Comparison of ENCODE assay signal across 9 cellular contexts in the genomic region with DNA sequence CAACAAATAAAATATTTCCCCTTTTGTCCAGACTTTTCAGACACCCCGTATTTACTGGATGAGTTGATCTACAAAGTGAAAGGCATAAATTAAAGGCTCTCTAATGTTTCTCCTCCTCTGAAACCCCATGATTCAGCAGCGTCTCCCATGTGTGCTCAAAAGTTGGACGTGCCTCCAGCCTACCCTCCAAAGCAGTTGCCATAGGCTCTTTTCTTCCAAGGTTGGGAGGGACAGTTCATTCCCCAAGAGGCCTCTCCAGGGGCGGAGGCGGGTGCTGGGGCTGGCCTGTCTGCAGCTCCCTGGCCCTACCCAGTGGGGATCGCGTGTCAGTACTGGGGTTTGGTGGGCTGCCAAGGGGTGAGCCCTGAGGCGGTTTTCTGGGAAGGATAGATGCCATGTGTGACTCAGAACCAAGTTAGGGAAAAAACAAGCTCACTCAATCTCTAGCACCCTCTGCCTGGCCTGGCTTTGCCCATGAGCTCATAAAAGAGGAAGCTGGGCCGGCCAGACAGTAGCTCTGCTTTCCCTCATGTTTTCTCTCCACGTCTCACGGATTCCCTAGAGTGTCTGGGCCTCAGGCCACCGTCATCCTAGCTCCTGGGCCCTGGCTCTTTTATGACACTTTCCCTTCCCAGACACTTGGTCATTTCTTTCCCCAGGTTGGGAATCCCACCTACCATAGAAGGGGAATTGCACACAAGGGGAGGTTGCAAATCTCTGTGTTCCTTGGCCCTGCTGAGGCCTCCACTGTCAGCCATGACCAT. TPM values are rescaled to one million over a fixed set of nuclear protein-coding genes. Genes with fewer than 3 reads are reported as not detected.
DNase-seq lines count a peak whose midpoint lies in the region; TF ChIP-seq lines count a peak whose summit lies in the region.
"Had no signal": no experiment of that assay in that cellular context is flagged by ENCODE, and none has a peak within 500 bp of the region (broad histone marks: within the 10 kb centered on the region; RNA-seq: fewer than 3 reads in every experiment).

No MANE protein-coding gene starts in this region.

- TF ChIP-seq CTCF in breast epithelium (IDR thresholded peaks at IDR 0.05) (no peak), liver (IDR thresholded peaks at IDR 0.05; ENCODE audit: low read depth, low read length, missing input control) (no peak), testis (IDR thresholded peaks at IDR 0.05) (no peak)

- no peaks in the 10 kb centered on the region for H3K27me3 ChIP-seq in BLaER1
- no peaks in the 10 kb centered on the region for H3K27me3 ChIP-seq in breast epithelium
- H3K27me3 ChIP-seq in liver (ENCODE audit: control insufficient read depth in 4 of 4, insufficient read depth in 4 of 4, low read length in 3 of 4), result no peaks in the 10 kb centered on the region
- no peaks in the 10 kb centered on the region for H3K27me3 ChIP-seq in testis

- 74% methylated on average over 12 of the region's 12 CpGs for WGBS in liver
- WGBS in testis, 2 donors, result 62 to 64% methylated on average over 12 of the region's 12 CpGs

- no peak for TF ChIP-seq POLR2A in breast epithelium (IDR thresholded peaks at IDR 0.05)
- no peak for TF ChIP-seq POLR2A in testis (IDR thresholded peaks at IDR 0.05)

- H3K4me1 ChIP-seq in BLaER1, result peaks cover 20% of the 10 kb centered on the region
- H3K4me1 ChIP-seq in breast epithelium, result peaks cover 0 to 40% of the 10 kb centered on the region in 2 donors
- H3K4me1 ChIP-seq in liver (ENCODE audit: control insufficient read depth in 4 of 4, insufficient read depth in 4 of 4, low read length in 3 of 4), result peaks cover 5 to 19% (median 16%) of the 10 kb centered on the region in 4 donors
- H3K4me1 ChIP-seq in testis, result peaks cover 15% of the 10 kb centered on the region
- H3K4me1 ChIP-seq: HAP-1 had no signal

- TF ChIP-seq RAD21 in liver (IDR thresholded peaks at IDR 0.05), result no peak

- H3K4me3 ChIP-seq in BLaER1 (no peak overlapping the region), breast epithelium (no peak overlapping the region), liver (ENCODE audit: low read depth in 1 of 3, low read length in 3 of 3) (no peak overlapping the region), testis (no peak overlapping the region)
- H3K4me3 ChIP-seq: HAP-1 had no signal

- H3K27ac ChIP-seq in BLaER1 (peak overlapping the region; percentile 45), breast epithelium (peak overlapping the region; percentile 88 to 97), liver (ENCODE audit: low read depth in 1 of 2, low read length in 2 of 2) (peak overlapping the region; percentile 43 to 76), testis (peak overlapping the region in 1 of 2 donors; percentile 5)

- no peaks in the 10 kb centered on the region for H3K36me3 ChIP-seq in BLaER1
- H3K36me3 ChIP-seq in breast epithelium, result no peaks in the 10 kb centered on the region
- H3K36me3 ChIP-seq in liver (ENCODE audit: control insufficient read depth in 4 of 4, insufficient read depth in 3 of 4, low read depth in 1 of 4, low read length in 3 of 4), result no peaks in the 10 kb centered on the region
- H3K36me3 ChIP-seq in testis (ENCODE audit: low read depth, missing control alignments), result no peaks in the 10 kb centered on the region
- H3K36me3 ChIP-seq: HAP-1 had no signal

- no peak overlapping the region for H3K9ac ChIP-seq in BLaER1
- no peak overlapping the region for H3K9ac ChIP-seq in liver (ENCODE audit: low read depth in 1 of 2, low read length in 2 of 2)

- H3K4me2 ChIP-seq in BLaER1, result peak overlapping the region; percentile 34

- no peaks in the 10 kb centered on the region for H4K20me1 ChIP-seq in BLaER1

- H3K9me3 ChIP-seq in BLaER1 (no peaks in the 10 kb centered on the region), breast epithelium (no peaks in the 10 kb centered on the region), liver (ENCODE audit: control insufficient read depth in 4 of 4, low read length in 3 of 4) (no peaks in the 10 kb centered on the region), testis (no peaks in the 10 kb centered on the region)
- H3K9me3 ChIP-seq: HAP-1 had no signal

- intact Hi-C loops in breast epithelium (cut with DNase I; ENCODE audit: low total_unique reads) (no loop called here), testis (cut with DNase I; ENCODE audit: low total_unique reads) (no loop called here)

- peak; percentile 83 for DNase-seq in MV-4-11 (lab: John Stamatoyannopoulos, UW)
- peak; percentile 97 to 98 for DNase-seq in breast epithelium (ENCODE audit: low spot score in 2 of 2)
- peak; percentile 55 for DNase-seq in testis
- DNase-seq in GF-D8 (lab: John Stamatoyannopoulos, UW), result no peak
- DNase-seq in NCI-H146 (lab: John Stamatoyannopoulos, UW), result no peak
- DNase-seq in NCI-H1092 (lab: John Stamatoyannopoulos, UW), result no peak

TF ChIP-seq in liver, 16 proteins besides CTCF, POLR2A, EP300 and RAD21:
- TF ChIP-seq HNF4G (IDR thresholded peaks at IDR 0.05) (no peak), FOXA2 (IDR thresholded peaks at IDR 0.05) (no peak), HNF4A (conservative IDR thresholded peaks at IDR 0.05) (no peak), EGR1 (IDR thresholded peaks at IDR 0.05; ENCODE audit: low read depth in 2 of 2) (no peak), JUND (IDR thresholded peaks at IDR 0.05) (peak; percentile 47 to 51), GABPA (IDR thresholded peaks at IDR 0.05 in 1 of 2, conservative IDR thresholded peaks at IDR 0.05 in 1 of 2) (no peak), NR2F2 (IDR thresholded peaks at IDR 0.05) (peak; percentile 46), SP1 (IDR thresholded peaks at IDR 0.05) (peak; percentile 17)
- TF ChIP-seq, protein P1, sequence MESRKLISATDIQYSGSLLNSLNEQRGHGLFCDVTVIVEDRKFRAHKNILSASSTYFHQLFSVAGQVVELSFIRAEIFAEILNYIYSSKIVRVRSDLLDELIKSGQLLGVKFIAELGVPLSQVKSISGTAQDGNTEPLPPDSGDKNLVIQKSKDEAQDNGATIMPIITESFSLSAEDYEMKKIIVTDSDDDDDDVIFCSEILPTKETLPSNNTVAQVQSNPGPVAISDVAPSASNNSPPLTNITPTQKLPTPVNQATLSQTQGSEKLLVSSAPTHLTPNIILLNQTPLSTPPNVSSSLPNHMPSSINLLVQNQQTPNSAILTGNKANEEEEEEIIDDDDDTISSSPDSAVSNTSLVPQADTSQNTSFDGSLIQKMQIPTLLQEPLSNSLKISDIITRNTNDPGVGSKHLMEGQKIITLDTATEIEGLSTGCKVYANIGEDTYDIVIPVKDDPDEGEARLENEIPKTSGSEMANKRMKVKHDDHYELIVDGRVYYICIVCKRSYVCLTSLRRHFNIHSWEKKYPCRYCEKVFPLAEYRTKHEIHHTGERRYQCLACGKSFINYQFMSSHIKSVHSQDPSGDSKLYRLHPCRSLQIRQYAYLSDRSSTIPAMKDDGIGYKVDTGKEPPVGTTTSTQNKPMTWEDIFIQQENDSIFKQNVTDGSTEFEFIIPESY (IDR thresholded peaks at IDR 0.05), result no peak
- TF ChIP-seq, protein P2, sequence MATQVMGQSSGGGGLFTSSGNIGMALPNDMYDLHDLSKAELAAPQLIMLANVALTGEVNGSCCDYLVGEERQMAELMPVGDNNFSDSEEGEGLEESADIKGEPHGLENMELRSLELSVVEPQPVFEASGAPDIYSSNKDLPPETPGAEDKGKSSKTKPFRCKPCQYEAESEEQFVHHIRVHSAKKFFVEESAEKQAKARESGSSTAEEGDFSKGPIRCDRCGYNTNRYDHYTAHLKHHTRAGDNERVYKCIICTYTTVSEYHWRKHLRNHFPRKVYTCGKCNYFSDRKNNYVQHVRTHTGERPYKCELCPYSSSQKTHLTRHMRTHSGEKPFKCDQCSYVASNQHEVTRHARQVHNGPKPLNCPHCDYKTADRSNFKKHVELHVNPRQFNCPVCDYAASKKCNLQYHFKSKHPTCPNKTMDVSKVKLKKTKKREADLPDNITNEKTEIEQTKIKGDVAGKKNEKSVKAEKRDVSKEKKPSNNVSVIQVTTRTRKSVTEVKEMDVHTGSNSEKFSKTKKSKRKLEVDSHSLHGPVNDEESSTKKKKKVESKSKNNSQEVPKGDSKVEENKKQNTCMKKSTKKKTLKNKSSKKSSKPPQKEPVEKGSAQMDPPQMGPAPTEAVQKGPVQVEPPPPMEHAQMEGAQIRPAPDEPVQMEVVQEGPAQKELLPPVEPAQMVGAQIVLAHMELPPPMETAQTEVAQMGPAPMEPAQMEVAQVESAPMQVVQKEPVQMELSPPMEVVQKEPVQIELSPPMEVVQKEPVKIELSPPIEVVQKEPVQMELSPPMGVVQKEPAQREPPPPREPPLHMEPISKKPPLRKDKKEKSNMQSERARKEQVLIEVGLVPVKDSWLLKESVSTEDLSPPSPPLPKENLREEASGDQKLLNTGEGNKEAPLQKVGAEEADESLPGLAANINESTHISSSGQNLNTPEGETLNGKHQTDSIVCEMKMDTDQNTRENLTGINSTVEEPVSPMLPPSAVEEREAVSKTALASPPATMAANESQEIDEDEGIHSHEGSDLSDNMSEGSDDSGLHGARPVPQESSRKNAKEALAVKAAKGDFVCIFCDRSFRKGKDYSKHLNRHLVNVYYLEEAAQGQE (IDR thresholded peaks at IDR 0.05), result no peak
- TF ChIP-seq, protein P3, sequence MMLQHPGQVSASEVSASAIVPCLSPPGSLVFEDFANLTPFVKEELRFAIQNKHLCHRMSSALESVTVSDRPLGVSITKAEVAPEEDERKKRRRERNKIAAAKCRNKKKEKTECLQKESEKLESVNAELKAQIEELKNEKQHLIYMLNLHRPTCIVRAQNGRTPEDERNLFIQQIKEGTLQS (IDR thresholded peaks at IDR 0.05), result no peak

RNA-seq across cellular contexts. Expression of a gene that starts 8.0 kb away (rescaled TPM):
- total RNA-seq in breast epithelium (10 to 100 TPM in 2 of 3 donors, 1 to 10 TPM in 1; 7.7 to 64.1 (median 20.0) TPM), liver (1 to 10 TPM; 1.3 to 6.5 TPM), testis (1 to 10 TPM; 1.4 to 7.7 TPM)
- polyA plus RNA-seq in liver (1 to 10 TPM; 6.9 to 8.1 TPM), testis (ENCODE audit: insufficient read depth, low read depth, low replicate concordance) (11.1 TPM)

RNA-seq across cellular contexts. Expression of a gene that starts 9.9 kb away (rescaled TPM):
- total RNA-seq in breast epithelium, result 100 to 1,000 TPM in 2 of 3 donors, 10 to 100 TPM in 1; 80.5 to 171 (median 142) TPM
- 10 to 100 TPM; 38.6 to 60.5 TPM for total RNA-seq in liver
- polyA plus RNA-seq in liver, result 10 to 100 TPM; 58.4 to 99.8 TPM
- total RNA-seq in testis, result 10 to 100 TPM; 84.1 to 88.1 TPM
- polyA plus RNA-seq in testis (ENCODE audit: insufficient read depth, low read depth, low replicate concordance), result 169 TPM

RNA-seq across cellular contexts. Expression of a gene that starts 32.2 kb away (rescaled TPM):
- total RNA-seq in breast epithelium (100 to 1,000 TPM; 189 to 269 (median 212) TPM), liver (100 to 1,000 TPM; 197 to 533 TPM), testis (100 to 1,000 TPM; 173 to 252 TPM)
- polyA plus RNA-seq in liver (100 to 1,000 TPM; 115 to 224 TPM), testis (ENCODE audit: insufficient read depth, low read depth, low replicate concordance) (309 TPM)

RNA-seq across cellular contexts. Expression of a gene that starts 35.3 kb away (rescaled TPM):
- total RNA-seq in breast epithelium, result 10 to 100 TPM in 2 of 3 donors, 1 to 10 TPM in 1; 8.5 to 14.9 (median 13.4) TPM
- total RNA-seq in liver, result 10 to 100 TPM in 1 of 2 donors, 1 to 10 TPM in 1; 9.0 to 15.5 TPM
- 1 to 10 TPM; 5.9 to 7.7 TPM for polyA plus RNA-seq in liver
- total RNA-seq in testis, result 10 to 100 TPM; 56.6 to 79.3 TPM
- 155 TPM for polyA plus RNA-seq in testis (ENCODE audit: insufficient read depth, low read depth, low replicate concordance)

Comparison
In these comparisons a context has a peak if more than half of its experiments do, and no peak if none do; other contexts are left out.
1. DNase-seq: peak in MV-4-11 (single experiment), breast epithelium (2 of 2) and testis (single experiment); none in GF-D8 (single experiment), NCI-H146 (single experiment) and NCI-H1092 (single experiment).